Comparison of ENCODE assay signal across 13 cellular contexts in the genomic region with DNA sequence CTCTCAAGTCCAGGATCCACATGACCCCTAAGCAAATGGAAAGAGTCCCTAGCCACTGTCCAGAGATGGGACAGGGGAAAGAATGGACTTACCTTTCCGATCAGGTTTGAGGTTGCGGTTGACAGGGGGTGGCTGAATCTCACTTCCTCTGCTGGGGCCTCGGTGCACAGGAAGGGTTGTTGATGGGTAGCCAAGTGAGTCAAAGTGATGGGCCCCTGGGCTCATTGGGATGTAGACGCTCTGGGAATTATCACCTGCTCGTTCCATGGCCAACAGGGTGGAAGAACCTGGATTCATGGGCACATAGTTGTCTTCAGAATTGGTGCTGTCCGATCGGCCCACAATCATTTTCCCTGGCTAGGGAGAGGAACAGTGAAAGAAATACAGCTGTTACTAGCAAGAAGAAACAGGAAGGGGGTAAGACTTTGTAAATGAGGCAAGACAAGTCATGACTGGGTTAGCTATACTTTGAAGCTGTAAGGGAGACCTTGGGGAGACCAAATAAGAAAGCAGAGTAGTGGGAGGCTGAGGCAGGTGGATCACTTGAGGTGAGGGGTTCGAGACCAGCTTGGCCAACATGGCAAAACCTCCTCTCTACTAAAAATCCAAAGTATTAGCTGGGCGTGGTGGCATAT. TPM values are rescaled to one million over a fixed set of nuclear protein-coding genes. Genes with fewer than 3 reads are reported as not detected.
DNase-seq lines count a peak whose midpoint lies in the region; ATAC-seq, FAIRE-seq and TF ChIP-seq lines count a peak whose summit lies in the region.
"Had no signal": no experiment of that assay in that cellular context is flagged by ENCODE, and none has a peak within 500 bp of the region (broad histone marks: within the 10 kb centered on the region; RNA-seq: fewer than 3 reads in every experiment).

No MANE protein-coding gene starts in this region.

- no peak overlapping the region; the same call in 1 of the 2 replicates for H3K4me3 ChIP-seq in GM12878
- no peak overlapping the region for H3K4me3 ChIP-seq in CD4-positive, alpha-beta memory T cell (ENCODE audit: low read length in 2 of 2)
- no peak overlapping the region for H3K4me3 ChIP-seq in smooth muscle cell
- H3K4me3 ChIP-seq: dorsolateral prefrontal cortex had no signal

- H3K27me3 Mint-ChIP-seq in CD4-positive, alpha-beta memory T cell, result no peaks in the 10 kb centered on the region

- H3K9me3 ChIP-seq in GM12878 (replicated peaks; ENCODE audit: control insufficient read depth, insufficient read depth, low read length), result no peaks in the 10 kb centered on the region
- no peaks in the 10 kb centered on the region for H3K9me3 ChIP-seq in CD4-positive, alpha-beta memory T cell (ENCODE audit: control insufficient read depth in 1 of 2, low read length in 2 of 2)
- no peaks in the 10 kb centered on the region for H3K9me3 ChIP-seq in smooth muscle cell (replicated peaks; ENCODE audit: low read depth)

- no peak for TF ChIP-seq RAD21 in GM12878 (IDR thresholded peaks at IDR 0.05; ENCODE audit: insufficient read depth, low read depth, low read length)

- WGBS in GM12878 (ENCODE audit: insufficient coverage, insufficient replicate concordance, low lambda C conversion rate, missing lambda C conversion rate), result under 1% methylated on average over 9 of the region's 9 CpGs
- WGBS in smooth muscle cell (ENCODE audit: low lambda C conversion rate), result 97% methylated on average over 9 of the region's 9 CpGs

- H3K27ac Mint-ChIP-seq in CD4-positive, alpha-beta memory T cell, result peak overlapping the region in 1 of 7 donors; percentile 70
- H3K27ac Mint-ChIP-seq: T-helper 1 cell treated with Interleukin-12 subunit alpha and Interleukin-12 subunit beta and Interleukin-4 antibody, amounts not matched to agents 30 μg/mL and 1 μg/mL, for 36 hours had no signal

- H3K9ac ChIP-seq in GM12878 (ENCODE audit: control insufficient read depth, insufficient read depth, low read length), result 0 out of 2 replicates have a peak overlapping the region, but pooled peaks have one; percentile 15
- H3K9ac ChIP-seq in smooth muscle cell (ENCODE audit: low read depth), result no peak overlapping the region

- TF ChIP-seq POLR2A in GM12878 (IDR thresholded peaks at IDR 0.05; ENCODE audit: low read depth, low read length), result no peak

- H3F3A ChIP-seq in smooth muscle cell (ENCODE audit: low read depth), result no peaks in the 10 kb centered on the region

- no peak for TF ChIP-seq CTCF in GM12878 (IDR thresholded peaks at IDR 0.05 in 2 of 3, conservative IDR thresholded peaks at IDR 0.05 in 1 of 3; ENCODE audit: control insufficient read depth in 2 of 3, extremely low read depth in 1 of 3, insufficient read depth in 1 of 3, low read depth in 3 of 3, low read length in 3 of 3)
- TF ChIP-seq CTCF in smooth muscle cell (IDR thresholded peaks at IDR 0.05; ENCODE audit: borderline replicate concordance, insufficient read depth, poor library complexity, severe bottlenecking), result no peak

- H4K20me1 ChIP-seq in GM12878 (ENCODE audit: control insufficient read depth, insufficient read depth) (no peaks in the 10 kb centered on the region), smooth muscle cell (ENCODE audit: low read depth) (no peaks in the 10 kb centered on the region)

- H3K27me3 ChIP-seq in GM12878 (replicated peaks in 1 of 2; ENCODE audit: control insufficient read depth in 2 of 2, insufficient read depth in 2 of 2, low read length in 1 of 2) (no peaks in the 10 kb centered on the region), smooth muscle cell (ENCODE audit: low read depth) (no peaks in the 10 kb centered on the region)
- H3K27me3 ChIP-seq in CD4-positive, alpha-beta memory T cell (ENCODE audit: insufficient read depth, low read length), result no peaks in the 10 kb centered on the region
- H3K27me3 ChIP-seq: dorsolateral prefrontal cortex had no signal

- H2AFZ ChIP-seq in GM12878 (ENCODE audit: control insufficient read depth, low read depth, low read length) (peak overlapping the region; percentile 46), smooth muscle cell (ENCODE audit: low read depth) (no peak overlapping the region)

- H3K27ac ChIP-seq in GM12878 (ENCODE audit: control insufficient read depth, insufficient read depth) (peak overlapping the region; percentile 76), smooth muscle cell (ENCODE audit: low read depth) (no peak overlapping the region)
- no peak overlapping the region for H3K27ac ChIP-seq in CD4-positive, alpha-beta memory T cell (ENCODE audit: low read depth, low read length)

- H3K36me3 Mint-ChIP-seq in CD4-positive, alpha-beta memory T cell, result peaks cover 13 to 29% of the 10 kb centered on the region in 2 donors

- DNase-seq in GM12878 (ENCODE audit: low read depth, low spot score) (peak; percentile 62), NCI-H82 treated with DMSO at 0.1 percent for 48 hours (lab: John Stamatoyannopoulos, UW; ENCODE audit: unreplicated experiment) (no peak), smooth muscle cell (lab: John Stamatoyannopoulos, UW; ENCODE audit: unreplicated experiment) (no peak), DMS 273 treated with DMSO at 0.1 percent for 48 hours (lab: John Stamatoyannopoulos, UW) (no peak)
- DNase-seq in CD4-positive, alpha-beta memory T cell, result no peak
- DNase-seq: NCI-H446, occipital lobe had no signal

- peaks cover 0 to 7% (median 1%) of the 10 kb centered on the region in 4 donors for H3K4me1 Mint-ChIP-seq in CD4-positive, alpha-beta memory T cell

- RAD21 ChIA-PET in GM12878 (lab: Charles Lee; ENCODE audit: unreplicated experiment), result interaction anchor here (0.6 to 2.0 kb wide), 7 partner anchors 87 to 341 kb away, joined by 3 to 5 read pairs (median 4); no protein-coding TSS in a partner anchor

- FAIRE-seq in GM12878 (lab: Jason Lieb, UNC), result peak; percentile 79
- FAIRE-seq: G401.6 had no signal

- 0 out of 4 replicates have a peak, but pooled peaks cover 0 to 3% of the 10 kb centered on the region in 2 experiments for H3K36me3 ChIP-seq in GM12878 (ENCODE audit: control insufficient read depth in 2 of 2, insufficient read depth in 2 of 2, low read length in 1 of 2)
- H3K36me3 ChIP-seq in CD4-positive, alpha-beta memory T cell (ENCODE audit: insufficient read depth, low read length), result peaks cover 12% of the 10 kb centered on the region
- H3K36me3 ChIP-seq in smooth muscle cell (ENCODE audit: low read depth), result no peaks in the 10 kb centered on the region

- H3K79me2 ChIP-seq in GM12878 (ENCODE audit: control insufficient read depth, insufficient read depth, low read length), result no peaks in the 10 kb centered on the region
- H3K79me2 ChIP-seq in smooth muscle cell (ENCODE audit: low read depth), result no peaks in the 10 kb centered on the region

- ATAC-seq in GM18517 (IDR thresholded peaks at IDR 0.05; ENCODE audit: unreplicated experiment) (peak; percentile 76), GM19468 (IDR thresholded peaks at IDR 0.05; ENCODE audit: extremely low read depth, unreplicated experiment) (peak; percentile 26), HG03045 (IDR thresholded peaks at IDR 0.05; ENCODE audit: unreplicated experiment) (peak; percentile 66), GM12878 (peak; percentile 90)

- in situ Hi-C loops in GM12878 (cut with MboI), result loop anchor here (5.0 kb wide), 1 partner anchor 339 kb away; no protein-coding TSS in a partner anchor

- intact Hi-C loops in GM12878 (cut with micrococcal nuclease; ENCODE audit: unreplicated experiment), result loop anchor here (2.0 kb wide), 1 partner anchor 35 kb away; the partner anchor contains the start of genes KCTD21 and USP35
- intact Hi-C loops in CD4-positive, alpha-beta memory T cell (cut with micrococcal nuclease), result no loop called here

- H3K4me3 Mint-ChIP-seq in CD4-positive, alpha-beta memory T cell, result no peak overlapping the region
- H3K4me3 Mint-ChIP-seq: T-helper 1 cell treated with Interleukin-12 subunit alpha and Interleukin-12 subunit beta and Interleukin-4 antibody, amounts not matched to agents 30 μg/mL and 1 μg/mL, for 36 hours had no signal

- no TSS peak for BruUV-seq in GM12878 (replicated peaks; lab: Mats Ljungman, UMichigan)

- peak overlapping the region; percentile 74 for H3K4me2 ChIP-seq in GM12878 (ENCODE audit: control insufficient read depth, insufficient read depth)
- H3K4me2 ChIP-seq in smooth muscle cell, result no peak overlapping the region

- TF ChIP-seq EP300 in GM12878 (IDR thresholded peaks at IDR 0.05; ENCODE audit: borderline replicate concordance in 1 of 2, control insufficient read depth in 1 of 2, low read depth in 2 of 2, low read length in 2 of 2), result peak in 1 of 2 experiments; percentile 64; a peak in 1 of 4 replicates

- CTCF ChIA-PET in GM12878 (lab: Yijun Ruan, JAX), result interaction anchor here (8.1 kb wide), 1 partner anchor 343 kb away, joined by 181 read pairs; no protein-coding TSS in a partner anchor
- CTCF ChIA-PET in CD4-positive, alpha-beta memory T cell (lab: Charles Lee; ENCODE audit: partially characterized antibody), result no interaction called here

- no peaks in the 10 kb centered on the region for H3K9me3 Mint-ChIP-seq in CD4-positive, alpha-beta memory T cell
- H3K9me3 Mint-ChIP-seq: T-helper 1 cell treated with Interleukin-12 subunit alpha and Interleukin-12 subunit beta and Interleukin-4 antibody, amounts not matched to agents 30 μg/mL and 1 μg/mL, for 36 hours had no signal

- peaks cover 58% of the 10 kb centered on the region for H3K4me1 ChIP-seq in GM12878 (ENCODE audit: control insufficient read depth, insufficient read depth, low read length)
- H3K4me1 ChIP-seq in CD4-positive, alpha-beta memory T cell (ENCODE audit: insufficient read depth, low read length), result no peaks in the 10 kb centered on the region
- H3K4me1 ChIP-seq in smooth muscle cell (ENCODE audit: low read depth), result no peaks in the 10 kb centered on the region

- SMC1A ChIA-PET in GM12878 (lab: Charles Lee; ENCODE audit: uncharacterized antibody, unreplicated experiment), result interaction anchor here (0.7 to 1.0 kb wide), 4 partner anchors 36 to 351 kb away, joined by 3 to 4 read pairs (median 4); partner anchors contain the start of genes ALG8 and NARS2

- POLR2A ChIA-PET in GM12878 (lab: Charles Lee), result interaction anchor here (0.6 to 1.1 kb wide), 3 partner anchors 33 to 212 kb away, joined by 3 to 5 read pairs (median 3); no protein-coding TSS in a partner anchor
- POLR2A ChIA-PET in CD4-positive, alpha-beta memory T cell (lab: Charles Lee; ENCODE audit: partially characterized antibody), result no interaction called here

RNA-seq across cellular contexts. Expression of gene USP35, which starts 34.7 kb away (rescaled TPM):
- 13.2 and 14.3 TPM in 2 replicates for total RNA-seq in GM12878 (2013; cell fraction: nucleolus; rRNA removed)
- 2.9 and 3.9 TPM in 2 replicates for total RNA-seq in GM12878 (2014; rRNA removed)
- total RNA-seq in GM12878 (2014; rRNA removed; fragmentation: Illumina TruSeq; extraction: Trizol), result 2.3 and 3.1 TPM in 2 replicates
- 5.6 and 6.4 TPM in 2 replicates for total RNA-seq in GM12878 (2021)
- polyA plus RNA-seq in GM12878 (2011; ENCODE audit: low read depth), result 1.1 TPM
- 2.7 and 3.4 TPM in 2 replicates for polyA plus RNA-seq in GM12878 (2011; rRNA removed)
- 3.2 and 4.3 TPM in 2 replicates for polyA plus RNA-seq in GM12878 (2011; cell fraction: cytosol; rRNA removed)
- polyA plus RNA-seq in GM12878 (2011; cell fraction: nucleus; rRNA removed), result 22.1 and 22.4 TPM in 2 replicates
- polyA plus RNA-seq in GM12878 (2012), result 3.2 and 3.4 TPM in 2 replicates
- 1.7 and 2.5 TPM in 2 replicates for polyA plus RNA-seq in GM12878 (2014; fragmentation: Illumina TruSeq; extraction: Trizol)
- under 1 TPM in 1 of 2 experiments, not detected in 1; 0.13 TPM for polyA plus RNA-seq in GM12878 (2014; fragmentation: Nextera tagmentation; extraction: Ambion mirVana)
- 5.3 and 5.5 TPM in 2 replicates for polyA plus RNA-seq in GM12878 (2014; rRNA removed)
- polyA plus RNA-seq in GM12878 (2016; fragmentation: Nextera tagmentation; extraction: Ambion mirVana), result under 1 TPM; 0.28 to 0.68 TPM
- polyA minus RNA-seq in GM12878 (2011; rRNA and poly(A)+ RNA removed), result 2.0 and 2.2 TPM in 2 replicates
- 0.80 and 1.1 TPM in 2 replicates for polyA minus RNA-seq in GM12878 (2011; cell fraction: cytosol; rRNA and poly(A)+ RNA removed)
- 3.5 and 6.5 TPM in 2 replicates for polyA minus RNA-seq in GM12878 (2011; cell fraction: nucleus; rRNA and poly(A)+ RNA removed)
- total RNA-seq in CD4-positive, alpha-beta memory T cell, result 10 to 100 TPM; 12.4 to 14.3 TPM
- 1 to 10 TPM in 1 of 2 donors, under 1 TPM in 1; 0.11 to 1.2 TPM for polyA plus RNA-seq in CD4-positive, alpha-beta memory T cell
- total RNA-seq in smooth muscle cell, result 9.5 and 10.5 TPM in 2 replicates
- 4.5 and 7.3 TPM in 2 replicates for polyA plus RNA-seq in smooth muscle cell

RNA-seq across cellular contexts. Expression of gene KCTD21, which starts 35.0 kb away (rescaled TPM):
- total RNA-seq in GM12878 (2013; cell fraction: nucleolus; rRNA removed), result 4.5 and 4.6 TPM in 2 replicates
- total RNA-seq in GM12878 (2014; rRNA removed) (3.4 and 3.5 TPM in 2 replicates), GM12878 (2014; rRNA removed; fragmentation: Illumina TruSeq; extraction: Trizol) (3.8 and 4.1 TPM in 2 replicates), GM12878 (2021) (4.5 and 4.6 TPM in 2 replicates), smooth muscle cell (18.5 and 23.5 TPM in 2 replicates)
- 3.0 TPM for polyA plus RNA-seq in GM12878 (2011; ENCODE audit: low read depth)
- polyA plus RNA-seq in GM12878 (2011; rRNA removed) (4.4 and 4.8 TPM in 2 replicates), GM12878 (2014; fragmentation: Illumina TruSeq; extraction: Trizol) (4.7 and 5.4 TPM in 2 replicates), GM12878 (2014; fragmentation: Nextera tagmentation; extraction: Ambion mirVana) (under 1 TPM; 0.63 to 0.73 TPM), GM12878 (2014; rRNA removed) (4.3 and 4.5 TPM in 2 replicates), GM12878 (2016; fragmentation: Nextera tagmentation; extraction: Ambion mirVana) (1 to 10 TPM; 2.1 to 2.9 TPM), smooth muscle cell (4.9 and 6.6 TPM in 2 replicates)
- polyA plus RNA-seq in GM12878 (2011; cell fraction: cytosol; rRNA removed), result 5.2 and 7.4 TPM in 2 replicates
- polyA plus RNA-seq in GM12878 (2011; cell fraction: nucleus; rRNA removed), result 2.8 and 2.9 TPM in 2 replicates
- polyA plus RNA-seq in GM12878 (2012), result 2.6 and 4.2 TPM in 2 replicates
- 4.6 and 14.1 TPM in 2 replicates for polyA minus RNA-seq in GM12878 (2011; rRNA and poly(A)+ RNA removed)
- polyA minus RNA-seq in GM12878 (2011; cell fraction: cytosol; rRNA and poly(A)+ RNA removed), result 1.9 and 2.3 TPM in 2 replicates
- 1.3 and 2.7 TPM in 2 replicates for polyA minus RNA-seq in GM12878 (2011; cell fraction: nucleus; rRNA and poly(A)+ RNA removed)
- 1 to 10 TPM; 8.0 to 8.6 TPM for total RNA-seq in CD4-positive, alpha-beta memory T cell
- 1 to 10 TPM in 1 of 2 donors, under 1 TPM in 1; 0.88 to 2.6 TPM for polyA plus RNA-seq in CD4-positive, alpha-beta memory T cell

Comparison
In these comparisons a context has a peak if more than half of its experiments do, and no peak if none do; other contexts are left out.
1. ATAC-seq: peak in every context shown above with its lines; median percentile 90 in GM12878; 76 in GM18517; 66 in HG03045; 26 in GM19468.